Comparison of ENCODE assay signal across 1 cellular context in genomic region chr7:73329861-73330581, GRCh38.
TF ChIP-seq lines count a peak whose summit lies in the region.

No MANE protein-coding gene starts in this region.

TF ChIP-seq in SK-N-SH, 30 proteins besides CTCF, POLR2A, EP300 and RAD21 (continued from another document):
- no peak for TF ChIP-seq ZBTB33 (IDR thresholded peaks at IDR 0.05; ENCODE audit: borderline replicate concordance, low read depth)
- TF ChIP-seq RFX5 (IDR thresholded peaks at IDR 0.05; ENCODE audit: low read length) = no peak
- TF ChIP-seq GABPA (IDR thresholded peaks at IDR 0.05; ENCODE audit: low read depth) = no peak
